7 cellular contexts compared by ENCODE assay signal in the genomic region with DNA sequence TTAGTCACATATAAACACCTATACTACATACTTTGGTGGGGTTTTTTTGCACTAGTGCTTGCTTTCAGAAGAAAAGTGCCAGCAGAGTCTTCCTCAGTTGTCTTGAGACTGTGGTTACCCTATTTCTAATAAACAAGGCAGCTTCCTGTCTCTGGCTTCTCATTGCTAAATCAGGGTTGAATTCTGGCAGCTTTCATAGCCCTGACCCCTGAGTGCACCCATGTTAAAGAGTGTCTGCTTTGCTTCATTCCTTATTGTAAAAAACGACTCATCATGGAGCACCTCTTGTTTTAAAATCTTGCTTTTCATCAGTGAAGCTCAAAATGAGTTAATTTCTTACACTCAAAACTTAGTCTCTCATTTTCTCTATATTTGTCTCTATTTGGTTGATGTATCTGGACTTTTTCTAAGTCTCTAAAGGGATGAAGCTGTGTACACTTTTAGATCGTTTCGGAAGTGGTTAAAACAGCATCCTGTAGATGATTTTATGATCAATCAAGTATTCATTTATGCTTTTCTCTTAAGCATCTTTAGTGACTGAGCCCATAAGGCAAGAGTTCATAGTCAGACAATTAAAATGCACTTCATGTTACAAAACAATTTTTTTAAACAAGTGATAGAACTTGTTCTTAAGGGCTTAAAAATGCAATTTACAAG.
DNase-seq lines count a peak whose midpoint lies in the region; ATAC-seq and TF ChIP-seq lines count a peak whose summit lies in the region.

No MANE protein-coding gene starts in this region.

- DNase-seq in OCI-M1 (lab: John Stamatoyannopoulos, UW) (peak; percentile 20), cardiac muscle cell (ENCODE audit: low read depth in 1 of 2, low spot score in 1 of 2) (peak; percentile 36 to 80), upper lobe of right lung (no peak), nucleus accumbens (lab: John Stamatoyannopoulos, UW) (no peak)
- DNase-seq in stimulated activated CD8-positive, alpha-beta memory T cell treated with anti-CD3 and anti-CD28 coated beads, Interleukin-4, amount 100 ng/mL, for 48 hours = no peak

- H3K4me1 ChIP-seq in cardiac muscle cell (ENCODE audit: low read depth) = peaks cover 29% of the 10 kb centered on the region
- peaks cover 12% of the 10 kb centered on the region for H3K4me1 ChIP-seq in upper lobe of right lung

- H3K27me3 ChIP-seq in cardiac muscle cell (no peaks in the 10 kb centered on the region), upper lobe of right lung (no peaks in the 10 kb centered on the region)

- intact Hi-C loops in upper lobe of right lung (cut with DNase I) = no loop called here

- H3K27ac ChIP-seq in cardiac muscle cell (peak overlapping the region; percentile 82), upper lobe of right lung (peak overlapping the region; percentile 25)

- TF ChIP-seq CTCF in cardiac muscle cell (IDR thresholded peaks at IDR 0.05; ENCODE audit: low read depth, low read length) (no peak), upper lobe of right lung (IDR thresholded peaks at IDR 0.05) (no peak)

- peak; percentile 83 for ATAC-seq in GM18861 (IDR thresholded peaks at IDR 0.05; ENCODE audit: unreplicated experiment)
- ATAC-seq in HG02623 (IDR thresholded peaks at IDR 0.05; ENCODE audit: unreplicated experiment) = peak; percentile 64
- ATAC-seq in upper lobe of right lung = peak; percentile 52

- H3K4me3 ChIP-seq in cardiac muscle cell = no peak overlapping the region
- H3K4me3 ChIP-seq in upper lobe of right lung = no peak overlapping the region

- H3K9me3 ChIP-seq in cardiac muscle cell (ENCODE audit: low read depth) (no peaks in the 10 kb centered on the region), upper lobe of right lung (no peaks in the 10 kb centered on the region)

- H3K36me3 ChIP-seq in cardiac muscle cell = no peaks in the 10 kb centered on the region
- no peaks in the 10 kb centered on the region for H3K36me3 ChIP-seq in upper lobe of right lung

Comparison
In these comparisons a context has a peak if more than half of its experiments do, and no peak if none do; other contexts are left out.
1. DNase-seq: peak in OCI-M1 (single experiment) and cardiac muscle cell (2 of 2); none in upper lobe of right lung (single experiment), nucleus accumbens (0 of 56) and stimulated activated CD8-positive, alpha-beta memory T cell treated with anti-CD3 and anti-CD28 coated beads, Interleukin-4, amount 100 ng/mL, for 48 hours (single experiment).
2. Peak in every context shown above with its lines, with median percentiles within 50 percentile points of each other: ATAC-seq.